Comparison of ENCODE assay signal across 9 cellular contexts in the genomic region with DNA sequence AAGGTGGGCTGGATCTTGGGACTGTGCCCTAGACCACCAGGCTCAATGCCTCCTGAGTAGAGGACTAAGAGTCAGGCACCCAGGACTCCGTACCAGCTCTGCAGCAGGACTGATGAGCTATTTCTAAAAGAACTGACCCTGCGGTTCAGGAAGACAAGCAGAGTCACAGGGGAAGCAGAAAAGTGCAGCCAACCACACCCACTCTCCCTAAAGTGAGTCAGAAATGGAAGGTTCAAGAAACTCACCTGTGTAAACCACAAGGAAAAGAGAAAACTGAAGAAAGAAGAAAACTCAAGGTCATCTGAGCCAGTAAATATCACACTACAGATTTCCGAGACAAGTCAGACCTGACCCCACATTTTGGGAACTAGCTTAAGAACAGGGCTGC. TPM values are rescaled to one million over a fixed set of nuclear protein-coding genes. Genes with fewer than 3 reads are reported as not detected.
A peak's percentile ranks its signal among the peaks of the same experiment; 100 is the strongest.
DNase-seq lines count a peak whose midpoint lies in the region; ATAC-seq and TF ChIP-seq lines count a peak whose summit lies in the region.
"Had no signal": no experiment of that assay in that cellular context is flagged by ENCODE, and none has a peak within 500 bp of the region (broad histone marks: within the 10 kb centered on the region; RNA-seq: fewer than 3 reads in every experiment).

No MANE protein-coding gene starts in this region.

- H3K27ac ChIP-seq in Panc1 (ENCODE audit: low read length): peak overlapping the region; percentile 88; the same call in 1 of the 2 replicates
- H3K27ac ChIP-seq in skin epidermis: peak overlapping the region in 15 of 21 experiments; percentile 3 to 95 (median 39)
- H3K27ac ChIP-seq in substantia nigra (ENCODE audit: low read depth, low read length, poor library complexity, severe bottlenecking): no peak overlapping the region

- no peaks in the 10 kb centered on the region for H3K27me3 ChIP-seq in Panc1 (ENCODE audit: control insufficient read depth, insufficient read depth, low read length)

- DNase-seq in Daoy (ENCODE audit: low read depth): peak; percentile 25
- no peak for DNase-seq in Panc1 (ENCODE audit: low read depth, low spot score)
- DNase-seq in epithelial cell of esophagus (ENCODE audit: low read depth): peak; percentile 77
- no peak for DNase-seq in substantia nigra (lab: John Stamatoyannopoulos, UW)
- DNase-seq in omental fat pad (ENCODE audit: low spot score): no peak
- no peak for DNase-seq in SIG-M5 (lab: John Stamatoyannopoulos, UW)
- DNase-seq: KBM-7 had no signal

- ATAC-seq in Panc1 (no peak), omental fat pad (ENCODE audit: low FRiP score) (no peak)

- CTCF ChIA-PET in Panc1 (lab: Charles Lee): no interaction called here

- no peaks in the 10 kb centered on the region for H3K36me3 ChIP-seq in Panc1 (ENCODE audit: control insufficient read depth, insufficient read depth, low read length)

- POLR2A ChIA-PET in Panc1 (lab: Charles Lee): no interaction called here

- TF ChIP-seq CTCF in Panc1 (IDR thresholded peaks at IDR 0.05): no peak
- no peak for TF ChIP-seq CTCF in epithelial cell of esophagus (IDR thresholded peaks at IDR 0.05; ENCODE audit: insufficient read depth, low read depth, low read length, missing control alignments)
- no peak for TF ChIP-seq CTCF in omental fat pad (IDR thresholded peaks at IDR 0.05)

- in situ Hi-C loops in Panc1 (cut with HindIII; ENCODE audit: low pct_unique_long_range_greater_than_20kb, low sequenced_read_pairs): no loop called here

- no peaks in the 10 kb centered on the region for H3K9me3 ChIP-seq in Panc1 (ENCODE audit: control insufficient read depth, insufficient read depth, low read depth, low read length)

- intact Hi-C loops in Panc1 (cut with micrococcal nuclease; ENCODE audit: unreplicated experiment): no loop called here

- BruUV-seq in Panc1 (replicated peaks; lab: Mats Ljungman, UMichigan): no TSS peak

- H3K4me3 ChIP-seq in Panc1 (ENCODE audit: low read depth in 2 of 2, low read length in 2 of 2) (no peak overlapping the region), epithelial cell of esophagus (ENCODE audit: low read length) (no peak overlapping the region), skin epidermis (no peak overlapping the region)
- H3K4me3 ChIP-seq: smooth muscle cell had no signal

- peaks cover 34% of the 10 kb centered on the region for H3K4me1 ChIP-seq in Panc1 (ENCODE audit: control insufficient read depth, insufficient read depth, low read length)

RNA-seq across cellular contexts. Expression of a gene that starts 2.5 kb away (rescaled TPM):
- total RNA-seq in Daoy (2014; rRNA removed; shearing (Covaris generic)): 22.8 and 34.8 TPM in 2 replicates
- total RNA-seq in Panc1 (2021; ENCODE audit: unreplicated experiment) (31.7 TPM), omental fat pad (10 to 100 TPM; 15.6 to 85.1 (median 45.6) TPM)
- 26.4 TPM for polyA plus RNA-seq in Panc1 (2012; ENCODE audit: insufficient read length)

Comparison
In these comparisons a context has a peak if more than half of its experiments do, and no peak if none do; other contexts are left out.
1. DNase-seq: peak in Daoy (single experiment) and epithelial cell of esophagus (single experiment); none in Panc1 (single experiment), substantia nigra (0 of 49), omental fat pad (single experiment) and SIG-M5 (single experiment).